1 cellular context compared by ENCODE assay signal in genomic region chr6:147203311-147204059, GRCh38.
TF ChIP-seq lines count a peak whose summit lies in the region.

No MANE protein-coding gene starts in this region.

TF ChIP-seq in H1, 55 proteins besides CTCF, POLR2A, EP300 and RAD21 (continued from another document):
- TF ChIP-seq CHD7 (IDR thresholded peaks at IDR 0.05; ENCODE audit: insufficient replicate concordance, low read length) (no peak), FOSL1 (IDR thresholded peaks at IDR 0.05; ENCODE audit: insufficient read depth, low read depth, low read length) (no peak), GABPA (IDR thresholded peaks at IDR 0.05; ENCODE audit: borderline replicate concordance, insufficient read depth, low read length) (no peak), RBBP5 (IDR thresholded peaks at IDR 0.05; ENCODE audit: borderline replicate concordance, low read depth, low read length) (peak; percentile 72; the same call in 1 of the 2 replicates), ZNF274 (IDR thresholded peaks at IDR 0.05; ENCODE audit: borderline replicate concordance, extremely low read depth, low read length) (no peak), MAX (IDR thresholded peaks at IDR 0.05) (peak; percentile 23; the same call in 1 of the 2 replicates), EZH2 (IDR thresholded peaks at IDR 0.05; ENCODE audit: low read depth, low read length, severe bottlenecking) (no peak), ASH2L (IDR thresholded peaks at IDR 0.05; ENCODE audit: low read length) (peak; percentile 8), KDM5A (IDR thresholded peaks at IDR 0.05; ENCODE audit: low read length) (no peak), NRF1 (IDR thresholded peaks at IDR 0.05; ENCODE audit: low read depth, low read length) (peak; percentile 64)
